Comparison of ENCODE assay signal across 8 cellular contexts in the genomic region with DNA sequence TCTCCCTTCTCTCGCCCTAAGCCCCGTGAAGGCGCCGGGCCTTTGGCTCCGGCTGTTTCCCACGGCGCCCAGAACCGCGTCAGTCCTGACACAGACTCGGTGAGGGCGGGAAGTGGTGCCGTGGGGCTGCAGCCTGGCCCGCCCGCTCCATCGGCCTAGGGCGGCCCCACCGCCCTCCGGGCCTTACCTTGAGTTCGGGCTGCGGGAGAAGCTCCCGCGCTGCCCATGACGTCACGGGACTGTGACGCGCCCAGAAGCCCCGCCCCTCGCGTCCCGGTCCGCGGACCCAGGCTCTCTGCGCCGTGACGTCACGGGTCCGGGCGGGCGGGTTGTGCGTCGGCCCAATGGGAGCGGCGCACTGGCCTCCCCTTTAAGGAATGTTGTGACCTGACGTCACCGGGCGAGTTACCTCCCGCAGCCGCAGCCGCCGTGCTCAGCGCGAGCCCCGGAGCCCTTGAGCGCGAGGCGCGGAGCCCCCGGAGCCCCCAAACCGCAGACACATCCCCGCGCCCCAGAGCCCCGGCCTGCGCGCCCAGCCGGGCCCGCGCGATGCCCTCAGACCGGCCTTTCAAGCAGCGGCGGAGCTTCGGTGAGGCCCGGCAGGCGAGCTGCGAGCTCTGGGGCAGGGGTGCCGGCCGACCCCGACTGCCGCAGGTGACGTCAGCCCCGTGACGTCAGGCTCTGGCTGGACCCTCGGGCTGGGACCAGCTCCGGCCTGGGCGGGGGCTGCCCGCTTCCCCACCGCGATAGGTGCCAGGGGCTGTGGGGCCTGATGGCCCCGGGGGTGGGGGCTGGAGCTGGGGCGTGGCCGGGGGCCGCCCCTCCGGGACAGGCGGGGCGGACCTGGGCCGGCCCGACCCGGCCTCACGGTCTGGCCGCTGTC. TPM values are rescaled to one million over a fixed set of nuclear protein-coding genes. Genes with fewer than 3 reads are reported as not detected.
DNase-seq lines count a peak whose midpoint lies in the region; ATAC-seq and TF ChIP-seq lines count a peak whose summit lies in the region.

TSS of gene MAP1LC3A (plus strand) at position 399 of the 883 bp plus-strand sequence. CDS start at position 550, 151 bp downstream.

- no peak within 1 kb of the TSS for H3K27ac ChIP-seq in RWPE2 (ENCODE audit: poor library complexity, severe bottlenecking)

- peaks cover 3% of the 10 kb centered on the region for H3K36me3 Mint-ChIP-seq in activated naive CD8-positive, alpha-beta T cell treated with anti-CD3 and anti-CD28 coated beads for 36 hours

- H3K9me3 ChIP-seq in RWPE2 (ENCODE audit: severe bottlenecking), result no peaks in the 10 kb centered on the region

- peak within 1 kb of the TSS; percentile 75 for H3K27ac Mint-ChIP-seq in activated naive CD8-positive, alpha-beta T cell treated with anti-CD3 and anti-CD28 coated beads for 36 hours

- H3K27me3 Mint-ChIP-seq in activated naive CD8-positive, alpha-beta T cell treated with anti-CD3 and anti-CD28 coated beads for 36 hours, result no peaks in the 10 kb centered on the region

- peak within 1 kb of the TSS; percentile 54 for H3K4me3 ChIP-seq in RWPE2 (ENCODE audit: severe bottlenecking)

- H3K36me3 ChIP-seq in RWPE2 (ENCODE audit: low read depth), result no peaks in the 10 kb centered on the region

- DNase-seq in ELR (ENCODE audit: low read depth), result peak; percentile 94
- DNase-seq in RWPE2 (ENCODE audit: low spot score), result peak; percentile 100
- peak; percentile 89 for DNase-seq in activated naive CD8-positive, alpha-beta T cell treated with anti-CD3 and anti-CD28 coated beads for 36 hours
- DNase-seq in glomerular endothelial cell (ENCODE audit: extremely low read depth, low read depth, low spot score), result no peak
- peak; percentile 32 to 98 (median 87) for DNase-seq in nucleus accumbens (lab: John Stamatoyannopoulos, UW)
- DNase-seq in stromal cell of bone marrow (ENCODE audit: low read depth), result peak; percentile 92

- H3K4me3 Mint-ChIP-seq in activated naive CD8-positive, alpha-beta T cell treated with anti-CD3 and anti-CD28 coated beads for 36 hours, result peak within 1 kb of the TSS; percentile 79

- TF ChIP-seq CTCF in RWPE2 (IDR thresholded peaks at IDR 0.05; ENCODE audit: poor library complexity, severe bottlenecking), result no peak

- peaks cover 4% of the 10 kb centered on the region for H3K4me1 Mint-ChIP-seq in activated naive CD8-positive, alpha-beta T cell treated with anti-CD3 and anti-CD28 coated beads for 36 hours

- no peaks in the 10 kb centered on the region for H3K9me3 Mint-ChIP-seq in activated naive CD8-positive, alpha-beta T cell treated with anti-CD3 and anti-CD28 coated beads for 36 hours

- H3K4me1 ChIP-seq in RWPE2 (ENCODE audit: insufficient read depth, poor library complexity, severe bottlenecking), result peaks cover 3% of the 10 kb centered on the region

- ATAC-seq in HG02981 (IDR thresholded peaks at IDR 0.05; ENCODE audit: unreplicated experiment) (peak; percentile 69), RWPE2 (ENCODE audit: low read depth) (peak; percentile 78), HG03571 (IDR thresholded peaks at IDR 0.05; ENCODE audit: unreplicated experiment) (no peak)

- H3K27me3 ChIP-seq in RWPE2 (ENCODE audit: insufficient read depth, poor library complexity, severe bottlenecking), result no peaks in the 10 kb centered on the region

RNA-seq across cellular contexts. Expression of gene MAP1LC3A, which starts in this region (rescaled TPM):
- under 1 TPM; 0.62 to 0.95 TPM for total RNA-seq in activated naive CD8-positive, alpha-beta T cell treated with anti-CD3 and anti-CD28 coated beads for 36 hours
- total RNA-seq in glomerular endothelial cell, result 77.5 and 97.0 TPM in 2 replicates

Comparison
In these comparisons a context has a peak if more than half of its experiments do, and no peak if none do; other contexts are left out.
1. RNA of gene MAP1LC3A (total RNA-seq): 77.5 to 97.0 TPM in glomerular endothelial cell; 0.62 to 0.95 TPM in activated naive CD8-positive, alpha-beta T cell treated with anti-CD3 and anti-CD28 coated beads for 36 hours; every median in the first group is over 10 times any median in the second.
2. Peak in DNase-seq in activated naive CD8-positive, alpha-beta T cell treated with anti-CD3 and anti-CD28 coated beads for 36 hours; RNA of the gene not detected or under 1 TPM.